Comparison of ENCODE assay signal across 21 cellular contexts in genomic region chr14:68164723-68165122, GRCh38.
DNase-seq lines count a peak whose midpoint lies in the region; ATAC-seq, FAIRE-seq and TF ChIP-seq lines count a peak whose summit lies in the region.
"Had no signal": no experiment of that assay in that cellular context is flagged by ENCODE, and none has a peak within 500 bp of the region (broad histone marks: within the 10 kb centered on the region; RNA-seq: fewer than 3 reads in every experiment).

No MANE protein-coding gene starts in this region.

- H3K36me3 Mint-ChIP-seq in GM23338 (ENCODE audit: low read depth), result no peaks in the 10 kb centered on the region
- no peaks in the 10 kb centered on the region for H3K36me3 Mint-ChIP-seq in effector memory CD8-positive, alpha-beta T cell (ENCODE audit: insufficient read depth)
- H3K36me3 Mint-ChIP-seq: activated naive CD4-positive, alpha-beta T cell treated with anti-CD3 and anti-CD28 coated beads, Interleukin-2, amount 50 U/mL, for 72 hours had no signal

- no peaks in the 10 kb centered on the region for H3K9me3 Mint-ChIP-seq in GM23338
- no peaks in the 10 kb centered on the region for H3K9me3 Mint-ChIP-seq in effector memory CD8-positive, alpha-beta T cell
- H3K9me3 Mint-ChIP-seq: activated B cell treated with CpG ODN at 0.5 μM for 24 hours; activated naive CD4-positive, alpha-beta T cell treated with anti-CD3 and anti-CD28 coated beads, Interleukin-2, amount 50 U/mL, for 72 hours had no signal

- H3K27me3 Mint-ChIP-seq in GM23338 (ENCODE audit: insufficient read depth, low read depth, poor library complexity), result no peaks in the 10 kb centered on the region
- no peaks in the 10 kb centered on the region for H3K27me3 Mint-ChIP-seq in effector memory CD8-positive, alpha-beta T cell
- H3K27me3 Mint-ChIP-seq: activated B cell treated with CpG ODN at 0.5 μM for 24 hours had no signal

- 16% methylated on average over 2 of the region's 2 CpGs for WGBS in HepG2 (ENCODE audit: low lambda C conversion rate)
- 20 to 44% (median 26%) methylated on average over 2 of the region's 2 CpGs for WGBS in stomach, 5 donors
- 70 to 82% (median 78%) methylated on average over 2 of the region's 2 CpGs for WGBS in adrenal gland, 4 donors

- TF ChIP-seq CTCF in GM23338 (conservative IDR thresholded peaks at IDR 0.05; ENCODE audit: low read depth in 2 of 2) (no peak), PC-9 (conservative IDR thresholded peaks at IDR 0.05) (no peak), HepG2 (CRISPR knock-in tag; IDR thresholded peaks at IDR 0.05) (no peak), stomach (IDR thresholded peaks at IDR 0.05) (no peak), foreskin fibroblast (IDR thresholded peaks at IDR 0.05; ENCODE audit: low read depth, low read length) (no peak), adrenal gland (IDR thresholded peaks at IDR 0.05) (no peak)

- intact Hi-C loops in PC-9 (cut with micrococcal nuclease; ENCODE audit: unreplicated experiment), result no loop called here
- intact Hi-C loops in HepG2 (cut with micrococcal nuclease; ENCODE audit: unreplicated experiment), result no loop called here
- intact Hi-C loops in stomach (cut with DNase I; ENCODE audit: low total_unique reads), result no loop called here
- intact Hi-C loops in adrenal gland (cut with DNase I), result no loop called here

- H3K4me2 ChIP-seq in GM23338 (no peak overlapping the region), PC-9 (no peak overlapping the region), HepG2 (ENCODE audit: low read depth, low read length) (peak overlapping the region; percentile 56)

- H3K4me3 ChIP-seq in GM23338 (no peak overlapping the region), PC-9 (no peak overlapping the region), HepG2 (replicated peaks in 1 of 3; ENCODE audit: insufficient read depth in 1 of 3, low read depth in 2 of 3, low read length in 3 of 3) (peak overlapping the region in 1 of 3 experiments; percentile 17; a peak in 1 of 6 replicates), stomach (no peak overlapping the region), foreskin fibroblast (ENCODE audit: low read depth in 1 of 2, low read length in 2 of 2) (no peak overlapping the region), adrenal gland (no peak overlapping the region)
- H3K4me3 ChIP-seq: psoas muscle had no signal

- H3K4me3 Mint-ChIP-seq in GM23338, result no peak overlapping the region
- no peak overlapping the region for H3K4me3 Mint-ChIP-seq in effector memory CD8-positive, alpha-beta T cell
- H3K4me3 Mint-ChIP-seq: activated B cell treated with CpG ODN at 0.5 μM for 24 hours had no signal

- H4K20me1 ChIP-seq in GM23338 (replicated peaks; ENCODE audit: insufficient read depth) (no peaks in the 10 kb centered on the region), PC-9 (ENCODE audit: insufficient read depth) (no peaks in the 10 kb centered on the region), HepG2 (ENCODE audit: insufficient read depth, low read length) (no peaks in the 10 kb centered on the region)

- H3K27ac ChIP-seq in GM23338 (ENCODE audit: low read depth) (no peak overlapping the region; the same call in 1 of the 2 replicates), PC-9 (0 out of 2 replicates have a peak overlapping the region, but pooled peaks have one; percentile 18), HepG2 (ENCODE audit: extremely low read length, insufficient read depth, low read length) (peak overlapping the region; percentile 45), stomach (peak overlapping the region; percentile 50 to 78 (median 74)), adrenal gland (peak overlapping the region in 1 of 5 donors; percentile 4)
- H3K27ac ChIP-seq: epithelial cell of prostate, psoas muscle had no signal

- BruUV-seq in PC-9 (replicated peaks; lab: Mats Ljungman, UMichigan), result no TSS peak
- no TSS peak for BruUV-seq in HepG2 (replicated peaks; lab: Mats Ljungman, UMichigan)

- CTCF ChIA-PET in PC-9 (lab: Charles Lee) (no interaction called here), HepG2 (lab: Yijun Ruan, JAX; ENCODE audit: low intra/inter-chr PET ratio, low total read pairs) (no interaction called here)

- no peak overlapping the region for H2AFZ ChIP-seq in GM23338
- H2AFZ ChIP-seq in PC-9, result no peak overlapping the region
- peak overlapping the region; percentile 20 for H2AFZ ChIP-seq in HepG2 (ENCODE audit: low read length)

- TF ChIP-seq RAD21 in HepG2 (CRISPR knock-in tag; IDR thresholded peaks at IDR 0.05), result no peak

- 0 out of 2 replicates have a peak overlapping the region, but pooled peaks have one; percentile 74 for H3K27ac Mint-ChIP-seq in GM23338
- H3K27ac Mint-ChIP-seq in effector memory CD8-positive, alpha-beta T cell, result no peak overlapping the region
- H3K27ac Mint-ChIP-seq: activated B cell treated with CpG ODN at 0.5 μM for 24 hours; activated naive CD4-positive, alpha-beta T cell treated with anti-CD3 and anti-CD28 coated beads, Interleukin-2, amount 50 U/mL, for 72 hours had no signal

- in situ Hi-C loops in HepG2 (cut with HindIII; ENCODE audit: extremely low pct_ligation_motif_present, low pct_unique_long_range_greater_than_20kb), result no loop called here

- H3K79me2 ChIP-seq in GM23338 (replicated peaks; ENCODE audit: insufficient read depth) (no peaks in the 10 kb centered on the region), PC-9 (ENCODE audit: low read depth) (no peaks in the 10 kb centered on the region), HepG2 (ENCODE audit: insufficient read depth, low read length) (no peaks in the 10 kb centered on the region)

- DNase-seq in GM23338 (ENCODE audit: low spot score) (no peak), PC-9 (peak in 1 of 2 experiments; percentile 72), HepG2 (ENCODE audit: low spot score) (peak; percentile 71), stomach (no peak), foreskin fibroblast (no peak), adrenal gland (no peak)
- DNase-seq in effector memory CD8-positive, alpha-beta T cell, result no peak
- no peak for DNase-seq in activated naive CD4-positive, alpha-beta T cell treated with anti-CD3 and anti-CD28 coated beads, Interleukin-2, amount 50 U/mL, for 16 hours
- DNase-seq: activated B cell treated with CpG ODN at 0.5 μM for 24 hours; activated CD8-positive, alpha-beta memory T cell treated with anti-CD3 and anti-CD28 coated beads, Interleukin-2, amount 50 U/mL, for 48 hours; C1 segment of cervical spinal cord; central memory CD4-positive, alpha-beta T cell; GDM1; hypothalamus; NCI-H1105; NCI-H524 treated with DMSO at 0.1 percent for 48 hours; psoas muscle; stimulated activated CD4-positive, alpha-beta T cell treated with anti-CD3 and anti-CD28 coated beads, Interleukin-4, amount 100 ng/mL, for 4 hours; stimulated activated naive CD4-positive, alpha-beta T cell had no signal

- peak in 1 of 2 experiments; percentile 35; a peak in 1 of 4 replicates for TF ChIP-seq EP300 in HepG2 (IDR thresholded peaks at IDR 0.05; ENCODE audit: low read depth in 2 of 2, low read length in 2 of 2)
- TF ChIP-seq EP300 in HepG2 (CRISPR knock-in tag; IDR thresholded peaks at IDR 0.05; ENCODE audit: borderline replicate concordance), result no peak
- no peak for TF ChIP-seq EP300 in stomach (IDR thresholded peaks at IDR 0.05)

- H3K9me3 ChIP-seq in PC-9 (ENCODE audit: insufficient read depth, low read depth), result no peaks in the 10 kb centered on the region
- no peaks in the 10 kb centered on the region for H3K9me3 ChIP-seq in HepG2 (ENCODE audit: low read length)
- no peaks in the 10 kb centered on the region for H3K9me3 ChIP-seq in stomach
- H3K9me3 ChIP-seq in adrenal gland (replicated peaks in 1 of 3), result no peaks in the 10 kb centered on the region
- H3K9me3 ChIP-seq: psoas muscle had no signal

- H3K9ac ChIP-seq in HepG2 (ENCODE audit: insufficient read depth, low read depth, low read length), result no peak overlapping the region

- POLR2A ChIA-PET in PC-9 (lab: Charles Lee; ENCODE audit: unreplicated experiment) (no interaction called here), HepG2 (lab: Yijun Ruan, JAX) (no interaction called here)

- no peak for TF ChIP-seq POLR2A in HepG2 (IDR thresholded peaks at IDR 0.05; ENCODE audit: insufficient read depth in 1 of 2, low read depth in 2 of 2, low read length in 2 of 2)
- no peak for TF ChIP-seq POLR2A in stomach (IDR thresholded peaks at IDR 0.05)
- TF ChIP-seq POLR2A in adrenal gland (IDR thresholded peaks at IDR 0.05), result no peak

- H3K4me1 ChIP-seq in GM23338 (ENCODE audit: insufficient read depth), result no peaks in the 10 kb centered on the region; the same call in 1 of the 2 replicates
- peaks cover 10% of the 10 kb centered on the region for H3K4me1 ChIP-seq in PC-9 (replicated peaks; ENCODE audit: insufficient read depth)
- H3K4me1 ChIP-seq in HepG2 (ENCODE audit: insufficient read depth, low read length), result peaks cover 34% of the 10 kb centered on the region
- peaks cover 5 to 81% (median 52%) of the 10 kb centered on the region in 4 donors for H3K4me1 ChIP-seq in stomach
- peaks cover 0 to 8% of the 10 kb centered on the region in 2 donors for H3K4me1 ChIP-seq in adrenal gland (replicated peaks in 1 of 2)

- no peaks in the 10 kb centered on the region for H3K36me3 ChIP-seq in GM23338 (ENCODE audit: insufficient read depth)
- H3K36me3 ChIP-seq in PC-9 (ENCODE audit: low read depth), result no peaks in the 10 kb centered on the region
- no peaks in the 10 kb centered on the region for H3K36me3 ChIP-seq in HepG2 (replicated peaks in 1 of 2; ENCODE audit: control insufficient read depth in 1 of 2, insufficient read depth in 2 of 2, low read length in 2 of 2)
- H3K36me3 ChIP-seq in stomach, result no peaks in the 10 kb centered on the region
- no peaks in the 10 kb centered on the region for H3K36me3 ChIP-seq in adrenal gland (replicated peaks in 1 of 2)

- H3K27me3 ChIP-seq in GM23338 (ENCODE audit: insufficient read depth), result no peaks in the 10 kb centered on the region
- H3K27me3 ChIP-seq in PC-9 (ENCODE audit: insufficient read depth, low read depth), result no peaks in the 10 kb centered on the region
- no peaks in the 10 kb centered on the region for H3K27me3 ChIP-seq in HepG2 (ENCODE audit: control insufficient read depth in 1 of 2, insufficient read depth in 2 of 2, low read length in 2 of 2)
- H3K27me3 ChIP-seq in stomach, result no peaks in the 10 kb centered on the region
- H3K27me3 ChIP-seq in adrenal gland, result no peaks in the 10 kb centered on the region

- no peak for FAIRE-seq in HepG2 (lab: Jason Lieb, UNC)

- H3K4me1 Mint-ChIP-seq in GM23338, result peaks cover 23% of the 10 kb centered on the region
- H3K4me1 Mint-ChIP-seq in effector memory CD8-positive, alpha-beta T cell (ENCODE audit: low read depth in 2 of 2), result no peaks in the 10 kb centered on the region
- H3K4me1 Mint-ChIP-seq: activated B cell treated with CpG ODN at 0.5 μM for 24 hours had no signal

- H3F3A ChIP-seq in GM23338 (replicated peaks; ENCODE audit: low read depth) (no peaks in the 10 kb centered on the region), PC-9 (ENCODE audit: insufficient read depth, low read depth) (no peaks in the 10 kb centered on the region)

- ATAC-seq in GM23338, result no peak
- ATAC-seq in HepG2, result peak; percentile 44
- ATAC-seq in effector memory CD8-positive, alpha-beta T cell (replicated peaks), result no peak
- ATAC-seq: activated naive CD4-positive, alpha-beta T cell treated with anti-CD3 and anti-CD28 coated beads, Interleukin-2, amount 50 U/mL, for 72 hours; psoas muscle had no signal

- H3K9me2 ChIP-seq in GM23338 (ENCODE audit: insufficient read depth), result no peaks in the 10 kb centered on the region
- H3K9me2 ChIP-seq in PC-9 (ENCODE audit: insufficient read depth), result 0 out of 2 replicates have a peak, but pooled peaks cover 3% of the 10 kb centered on the region

TF ChIP-seq in GM23338, 12 proteins besides CTCF, POLR2A, EP300 and RAD21 (continues in another document):
- no peak for TF ChIP-seq JUNB (IDR thresholded peaks at IDR 0.05; ENCODE audit: unreplicated experiment)
